In genomic region chr15:62068787-62069170, GRCh38 we compare ENCODE assay signal across 1 cellular context.
TF ChIP-seq lines count a peak whose summit lies in the region.

No MANE protein-coding gene starts in this region.

TF ChIP-seq in IMR-90, 13 proteins besides CTCF, POLR2A, EP300 and RAD21 (continued from another document):
- TF ChIP-seq ELK1 (IDR thresholded peaks at IDR 0.05; ENCODE audit: borderline replicate concordance, low read depth, low read length), result no peak
- no peak for TF ChIP-seq CEBPB (IDR thresholded peaks at IDR 0.05; ENCODE audit: low read depth, low read length)
- TF ChIP-seq SMC3 (IDR thresholded peaks at IDR 0.05; ENCODE audit: low read depth, low read length), result no peak
- TF ChIP-seq RFX5 (IDR thresholded peaks at IDR 0.05; ENCODE audit: low read depth, low read length), result no peak
- TF ChIP-seq BHLHE40 (IDR thresholded peaks at IDR 0.05; ENCODE audit: low read depth, low read length), result no peak
- no peak for TF ChIP-seq FOS (IDR thresholded peaks at IDR 0.05; ENCODE audit: low read depth, low read length)
